ENCODE assay signal across 21 cellular contexts in the genomic region with DNA sequence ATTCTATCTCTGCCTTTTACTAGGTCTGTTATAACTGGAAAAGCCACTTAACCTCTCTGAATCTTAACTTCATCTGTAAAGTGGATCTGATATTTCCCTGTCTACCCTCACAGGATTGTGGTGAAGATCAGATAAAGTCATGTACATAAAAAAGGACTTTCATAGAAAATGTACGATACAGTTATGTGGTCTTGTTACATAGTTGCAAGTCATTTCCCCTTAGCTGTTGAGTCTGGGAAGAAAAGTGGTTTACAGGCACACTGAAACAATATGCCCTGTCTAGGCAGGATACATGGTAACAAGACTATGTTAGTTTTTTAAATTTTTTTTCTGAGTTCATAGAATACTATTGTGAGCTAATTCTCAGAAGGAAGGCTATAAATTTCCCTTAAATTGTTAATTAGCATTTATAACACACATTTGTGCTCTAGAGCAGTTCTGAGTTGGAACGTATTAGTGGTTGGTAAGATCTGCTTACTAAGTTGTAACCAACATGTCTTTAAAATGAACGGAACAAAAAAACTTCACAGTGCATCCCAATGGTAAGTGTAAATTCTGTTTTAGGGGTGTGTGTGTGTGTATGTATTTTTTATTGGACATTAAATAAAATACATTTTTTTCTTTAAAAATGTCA. TPM values are rescaled to one million over a fixed set of nuclear protein-coding genes. Genes with fewer than 3 reads are reported as not detected.
DNase-seq lines count a peak whose midpoint lies in the region; ATAC-seq and TF ChIP-seq lines count a peak whose summit lies in the region.
"Had no signal": no experiment of that assay in that cellular context is flagged by ENCODE, and none has a peak within 500 bp of the region (broad histone marks: within the 10 kb centered on the region; RNA-seq: fewer than 3 reads in every experiment).

No MANE protein-coding gene starts in this region.

- no peaks in the 10 kb centered on the region for H3K36me3 ChIP-seq in neutrophil
- H3K36me3 ChIP-seq: SJCRH30 had no signal

- intact Hi-C loops in activated CD4-positive, alpha-beta T cell treated with anti-CD3 and anti-CD28 coated beads for 36 hours (cut with DNase I, micrococcal nuclease) = no loop called here

- peak; percentile 56 for ATAC-seq in activated CD4-positive, alpha-beta T cell treated with anti-CD3 and anti-CD28 coated beads for 36 hours
- peak; percentile 78 for ATAC-seq in activated naive CD8-positive, alpha-beta T cell treated with anti-CD3 and anti-CD28 coated beads, Interleukin-2, amount 10 ng/mL, durations not matched to agents 7 days and 5 days (ENCODE audit: low read depth)
- ATAC-seq in HG02642 (IDR thresholded peaks at IDR 0.05; ENCODE audit: poor library complexity, unreplicated experiment) = no peak
- no peak for ATAC-seq in HG03196 (IDR thresholded peaks at IDR 0.05; ENCODE audit: unreplicated experiment)
- ATAC-seq: A549, WTC11 had no signal

- H3K9me3 Mint-ChIP-seq in activated CD4-positive, alpha-beta T cell treated with anti-CD3 and anti-CD28 coated beads for 36 hours (ENCODE audit: low read depth) = no peaks in the 10 kb centered on the region
- H3K9me3 Mint-ChIP-seq in activated naive CD8-positive, alpha-beta T cell treated with anti-CD3 and anti-CD28 coated beads, Interleukin-2, amount 10 ng/mL, durations not matched to agents 7 days and 5 days = peaks cover 6% of the 10 kb centered on the region

- peaks cover 12% of the 10 kb centered on the region for H3K4me1 Mint-ChIP-seq in activated CD4-positive, alpha-beta T cell treated with anti-CD3 and anti-CD28 coated beads for 36 hours
- H3K4me1 Mint-ChIP-seq in activated naive CD8-positive, alpha-beta T cell treated with anti-CD3 and anti-CD28 coated beads, Interleukin-2, amount 10 ng/mL, durations not matched to agents 7 days and 5 days = peaks cover 16% of the 10 kb centered on the region

- peaks cover 5% of the 10 kb centered on the region for H3K27me3 Mint-ChIP-seq in activated CD4-positive, alpha-beta T cell treated with anti-CD3 and anti-CD28 coated beads for 36 hours
- H3K27me3 Mint-ChIP-seq in activated naive CD8-positive, alpha-beta T cell treated with anti-CD3 and anti-CD28 coated beads, Interleukin-2, amount 10 ng/mL, durations not matched to agents 7 days and 5 days = peaks cover 23% of the 10 kb centered on the region

- H3K4me3 Mint-ChIP-seq in activated CD4-positive, alpha-beta T cell treated with anti-CD3 and anti-CD28 coated beads for 36 hours = no peak overlapping the region
- H3K4me3 Mint-ChIP-seq in activated naive CD8-positive, alpha-beta T cell treated with anti-CD3 and anti-CD28 coated beads, Interleukin-2, amount 10 ng/mL, durations not matched to agents 7 days and 5 days = peak overlapping the region; percentile 13
- H3K4me3 Mint-ChIP-seq: WTC11 had no signal

- H3K36me3 Mint-ChIP-seq in activated CD4-positive, alpha-beta T cell treated with anti-CD3 and anti-CD28 coated beads for 36 hours (ENCODE audit: low read depth) = no peaks in the 10 kb centered on the region
- H3K36me3 Mint-ChIP-seq in activated naive CD8-positive, alpha-beta T cell treated with anti-CD3 and anti-CD28 coated beads, Interleukin-2, amount 10 ng/mL, durations not matched to agents 7 days and 5 days = peaks cover 5% of the 10 kb centered on the region

- DNase-seq in activated CD4-positive, alpha-beta T cell treated with anti-CD3 and anti-CD28 coated beads for 36 hours = no peak
- DNase-seq in activated CD4-positive, alpha-beta T cell treated with anti-CD3 and anti-CD28 coated beads, Interleukin-2, amount 50 U/mL, for 48 hours = no peak
- DNase-seq in KBM-7 (peak; percentile 50), kidney glomerular epithelial cell (lab: John Stamatoyannopoulos, UW) (no peak)
- DNase-seq in activated naive CD8-positive, alpha-beta T cell treated with anti-CD3 and anti-CD28 coated beads, Interleukin-2, amount 10 ng/mL, durations not matched to agents 7 days and 5 days = no peak
- DNase-seq: activated CD8-positive, alpha-beta memory T cell treated with anti-CD3 and anti-CD28 coated beads, Interleukin-2, amount 50 U/mL, for 48 hours; C1 segment of cervical spinal cord; GOT3; hippocampal formation; islet precursor cell; NCI-H82; PC-9; SJCRH30 had no signal

- peak overlapping the region; percentile 47 for H3K27ac Mint-ChIP-seq in activated CD4-positive, alpha-beta T cell treated with anti-CD3 and anti-CD28 coated beads for 36 hours
- peak overlapping the region; percentile 56 for H3K27ac Mint-ChIP-seq in activated naive CD8-positive, alpha-beta T cell treated with anti-CD3 and anti-CD28 coated beads, Interleukin-2, amount 10 ng/mL, durations not matched to agents 7 days and 5 days
- H3K27ac Mint-ChIP-seq: WTC11 had no signal

- POLR2A ChIA-PET in activated CD4-positive, alpha-beta T cell treated with anti-CD3 and anti-CD28 coated beads for 36 hours (lab: Charles Lee) = interaction anchor here (0.6 kb wide), 1 partner anchor 9 kb away, joined by 4 read pairs; no protein-coding TSS in a partner anchor
- POLR2A ChIA-PET in activated naive CD8-positive, alpha-beta T cell treated with anti-CD3 and anti-CD28 coated beads, Interleukin-2, amount 10 ng/mL, durations not matched to agents 7 days and 5 days (lab: Charles Lee) = interaction anchor here (1.5 to 2.0 kb wide), 2 partner anchors 15 to 21 kb away, joined by 4 to 5 read pairs; a partner anchor contains a TSS

- no peaks in the 10 kb centered on the region for H3K27me3 ChIP-seq in neutrophil

- in situ Hi-C loops in KBM-7 (cut with MboI; ENCODE audit: low pct_unique_long_range_greater_than_20kb, low sequenced_read_pairs) = no loop called here

- H3K4me1 ChIP-seq in neutrophil (ENCODE audit: control insufficient read depth in 1 of 2, insufficient read depth in 1 of 2, low read depth in 1 of 2, low read length in 1 of 2) = peaks cover 19 to 25% of the 10 kb centered on the region in 2 experiments
- H3K4me1 ChIP-seq: A549, SJCRH30 had no signal

- H3K9me3 ChIP-seq in neutrophil = no peaks in the 10 kb centered on the region
- H3K9me3 ChIP-seq: SJCRH30 had no signal

- no peak overlapping the region for H3K4me3 ChIP-seq in neutrophil (ENCODE audit: low read depth in 1 of 2, low read length in 1 of 2)
- H3K4me3 ChIP-seq: A549, coronary artery, PC-9, SJCRH30 had no signal

- CTCF ChIA-PET in activated CD4-positive, alpha-beta T cell treated with anti-CD3 and anti-CD28 coated beads for 36 hours (lab: Charles Lee) = interaction anchor here (0.6 to 2.1 kb wide), 6 partner anchors 10 to 188 kb away, joined by 3 to 5 read pairs (median 4); a partner anchor contains a TSS

- H3K27ac ChIP-seq in neutrophil = peak overlapping the region; percentile 76
- H3K27ac ChIP-seq: A549, PC-9, SJCRH30 had no signal

- no peak for TF ChIP-seq CTCF in neutrophil (IDR thresholded peaks at IDR 0.05)

RNA-seq across cellular contexts. Expression of a gene that starts 7.1 kb away (rescaled TPM):
- total RNA-seq in activated CD4-positive, alpha-beta T cell treated with anti-CD3 and anti-CD28 coated beads for 36 hours = 100 to 1,000 TPM; 261 to 320 TPM
- 10 to 100 TPM; 92.2 to 97.7 TPM for total RNA-seq in activated naive CD8-positive, alpha-beta T cell treated with anti-CD3 and anti-CD28 coated beads, Interleukin-2, amount 10 ng/mL, durations not matched to agents 7 days and 5 days

RNA-seq across cellular contexts. Expression of a gene that starts 15.5 kb away (rescaled TPM):
- under 1 TPM; 0.09 TPM for total RNA-seq in activated CD4-positive, alpha-beta T cell treated with anti-CD3 and anti-CD28 coated beads for 36 hours
- under 1 TPM in 1 of 2 experiments, not detected in 1; 0.25 TPM for total RNA-seq in activated naive CD8-positive, alpha-beta T cell treated with anti-CD3 and anti-CD28 coated beads, Interleukin-2, amount 10 ng/mL, durations not matched to agents 7 days and 5 days
- total RNA-seq: myocyte; SJCRH30; T-helper 2 cell treated with Interferon-gamma antibody and Interleukin-4, amounts not matched to agents 100 ng/mL and 5 ng/mL, for 36 hours had no signal

RNA-seq across cellular contexts. Expression of a gene that starts 21.4 kb away (rescaled TPM):
- total RNA-seq in activated CD4-positive, alpha-beta T cell treated with anti-CD3 and anti-CD28 coated beads for 36 hours = 1 to 10 TPM; 2.1 to 2.8 TPM
- total RNA-seq in activated naive CD8-positive, alpha-beta T cell treated with anti-CD3 and anti-CD28 coated beads, Interleukin-2, amount 10 ng/mL, durations not matched to agents 7 days and 5 days = 1 to 10 TPM; 1.4 TPM
- total RNA-seq: myocyte had no signal

Comparison
In these comparisons a context has a peak if more than half of its experiments do, and no peak if none do; other contexts are left out.
1. ATAC-seq: peak in activated CD4-positive, alpha-beta T cell treated with anti-CD3 and anti-CD28 coated beads for 36 hours (single experiment) and activated naive CD8-positive, alpha-beta T cell treated with anti-CD3 and anti-CD28 coated beads, Interleukin-2, amount 10 ng/mL, durations not matched to agents 7 days and 5 days (single experiment); none in HG02642 (single experiment) and HG03196 (single experiment).